In genomic region chr19:50794778-50795664, GRCh38 we compare ENCODE assay signal across 2 cellular contexts.
TF ChIP-seq lines count a peak whose summit lies in the region.

No MANE protein-coding gene starts in this region.

TF ChIP-seq in HEK293, 187 proteins besides CTCF, POLR2A, EP300 and RAD21 (continued from another document):
- TF ChIP-seq ZBTB49 (tag by site-specific recombination; IDR thresholded peaks at IDR 0.05; ENCODE audit: low read depth), result no peak
- TF ChIP-seq ZNF785 (tag by site-specific recombination; IDR thresholded peaks at IDR 0.05), result 0 out of 2 replicates have a peak, but pooled peaks have one; percentile 8
- TF ChIP-seq ZBTB48 (tag by site-specific recombination; IDR thresholded peaks at IDR 0.05), result no peak
- no peak for TF ChIP-seq ZNF670 (tag by site-specific recombination; IDR thresholded peaks at IDR 0.05; ENCODE audit: low read depth)
- TF ChIP-seq HIC1 (tag by site-specific recombination; IDR thresholded peaks at IDR 0.05), result peak; percentile 89
- peak; percentile 14; the same call in 1 of the 2 replicates for TF ChIP-seq ZNF513 (tag by site-specific recombination; IDR thresholded peaks at IDR 0.05)
- peak; percentile 26; the same call in 1 of the 2 replicates for TF ChIP-seq ZNF596 (tag by site-specific recombination; IDR thresholded peaks at IDR 0.05)
- peak; percentile 46 for TF ChIP-seq ZEB2 (tag by site-specific recombination; IDR thresholded peaks at IDR 0.05)
- TF ChIP-seq GLIS2 (tag by site-specific recombination; IDR thresholded peaks at IDR 0.05), result peak; percentile 100
- no peak for TF ChIP-seq ZNF449 (tag by site-specific recombination; IDR thresholded peaks at IDR 0.05)
- no peak for TF ChIP-seq ZNF394 (tag by site-specific recombination; IDR thresholded peaks at IDR 0.05; ENCODE audit: borderline replicate concordance)
- TF ChIP-seq ZSCAN16 (tag by site-specific recombination; IDR thresholded peaks at IDR 0.05), result 0 out of 2 replicates have a peak, but pooled peaks have one; percentile 14
- TF ChIP-seq ZNF324 (tag by site-specific recombination; IDR thresholded peaks at IDR 0.05), result no peak
- TF ChIP-seq ZNF24 (tag by site-specific recombination; IDR thresholded peaks at IDR 0.05), result peak; percentile 31; the same call in 1 of the 2 replicates

TF ChIP-seq in HepG2, 621 proteins besides CTCF, POLR2A, EP300 and RAD21 (continued from another document and continues in another):
- TF ChIP-seq ZNF121 (CRISPR knock-in tag; IDR thresholded peaks at IDR 0.05) (no peak), ZNF792 (CRISPR knock-in tag; IDR thresholded peaks at IDR 0.05) (no peak), HNRNPK (IDR thresholded peaks at IDR 0.05; ENCODE audit: low read depth, low read length, poor library complexity, severe bottlenecking) (peak; percentile 16), CENPBD1 (CRISPR knock-in tag; IDR thresholded peaks at IDR 0.05; ENCODE audit: borderline replicate concordance, low read depth) (no peak), HOXA7 (CRISPR knock-in tag; IDR thresholded peaks at IDR 0.05) (0 out of 2 replicates have a peak, but pooled peaks have one; percentile 78), HMGXB3 (CRISPR knock-in tag; IDR thresholded peaks at IDR 0.05; ENCODE audit: borderline replicate concordance) (no peak), CSRNP1 (CRISPR knock-in tag; IDR thresholded peaks at IDR 0.05) (peak; percentile 42; the same call in 1 of the 2 replicates), AKAP8 (CRISPR knock-in tag; IDR thresholded peaks at IDR 0.05) (peak; percentile 99), KAT2B (IDR thresholded peaks at IDR 0.05; ENCODE audit: borderline replicate concordance, low read depth, low read length) (no peak), ZFP37 (CRISPR knock-in tag; IDR thresholded peaks at IDR 0.05; ENCODE audit: borderline replicate concordance) (no peak), THAP8 (CRISPR knock-in tag; IDR thresholded peaks at IDR 0.05; ENCODE audit: borderline replicate concordance) (no peak), MBNL3 (CRISPR knock-in tag; conservative IDR thresholded peaks at IDR 0.05) (no peak), CHCHD3 (CRISPR knock-in tag; IDR thresholded peaks at IDR 0.05) (0 out of 2 replicates have a peak, but pooled peaks have one; percentile 52), ZNF615 (CRISPR knock-in tag; IDR thresholded peaks at IDR 0.05; ENCODE audit: borderline replicate concordance) (peak; percentile 88; the same call in 1 of the 2 replicates), JUNB (CRISPR knock-in tag; IDR thresholded peaks at IDR 0.05; ENCODE audit: borderline replicate concordance) (no peak), ATF2 (CRISPR knock-in tag; IDR thresholded peaks at IDR 0.05) (0 out of 2 replicates have a peak, but pooled peaks have one; percentile 15), ZBTB7A (CRISPR knock-in tag; IDR thresholded peaks at IDR 0.05) (peak; percentile 54; the same call in 1 of the 2 replicates), TIGD3 (CRISPR knock-in tag; IDR thresholded peaks at IDR 0.05; ENCODE audit: borderline replicate concordance) (no peak), ZNF326 (CRISPR knock-in tag; IDR thresholded peaks at IDR 0.05; ENCODE audit: borderline replicate concordance) (peak; percentile 69; the same call in 1 of the 2 replicates), ATRX (CRISPR knock-in tag; IDR thresholded peaks at IDR 0.05; ENCODE audit: borderline replicate concordance) (no peak), ZBTB39 (CRISPR knock-in tag; IDR thresholded peaks at IDR 0.05) (no peak), ZNF251 (CRISPR knock-in tag; IDR thresholded peaks at IDR 0.05) (no peak), ZBTB4 (CRISPR knock-in tag; IDR thresholded peaks at IDR 0.05; ENCODE audit: borderline replicate concordance) (peak; percentile 12; the same call in 1 of the 2 replicates), GFI1 (CRISPR knock-in tag; IDR thresholded peaks at IDR 0.05; ENCODE audit: borderline replicate concordance) (peak; percentile 26; the same call in 1 of the 2 replicates), ZFP91 (CRISPR knock-in tag; IDR thresholded peaks at IDR 0.05; ENCODE audit: borderline replicate concordance) (peak; percentile 72; the same call in 1 of the 2 replicates), IRX3 (CRISPR knock-in tag; IDR thresholded peaks at IDR 0.05; ENCODE audit: borderline replicate concordance, low read depth) (0 out of 2 replicates have a peak, but pooled peaks have one; percentile 21), ATF7-NPFF (CRISPR knock-in tag; IDR thresholded peaks at IDR 0.05; ENCODE audit: low read depth) (peak; percentile 71)
